In genomic region chr2:26561918-26562810, GRCh38 we compare ENCODE assay signal across 8 cellular contexts.
DNase-seq lines count a peak whose midpoint lies in the region; ATAC-seq and TF ChIP-seq lines count a peak whose summit lies in the region.

No MANE protein-coding gene starts in this region.

- no peaks in the 10 kb centered on the region for H3K9me3 ChIP-seq in sigmoid colon

- WGBS in sigmoid colon, 2 donors: 16 to 18% methylated on average over 69 of the region's 69 CpGs

- TF ChIP-seq CTCF in sigmoid colon (IDR thresholded peaks at IDR 0.05): peak in 1 of 4 experiments; percentile 15

- peak overlapping the region; percentile 19 to 53 (median 46) for H3K4me3 ChIP-seq in sigmoid colon

- ATAC-seq in HG02840 (IDR thresholded peaks at IDR 0.05; ENCODE audit: low FRiP score, unreplicated experiment) (no peak), GM18502 (IDR thresholded peaks at IDR 0.05; ENCODE audit: poor library complexity, unreplicated experiment) (no peak)

- peaks cover 0 to 16% (median 13%) of the 10 kb centered on the region in 4 donors for H3K4me1 ChIP-seq in sigmoid colon

- TF ChIP-seq POLR2A in sigmoid colon (IDR thresholded peaks at IDR 0.05): no peak

- H3K27me3 ChIP-seq in sigmoid colon: peaks cover 0 to 76% (median 26%) of the 10 kb centered on the region in 3 donors

- H3K36me3 ChIP-seq in sigmoid colon: no peaks in the 10 kb centered on the region

- intact Hi-C loops in cardiac septum (cut with DNase I) (no loop called here), sigmoid colon (cut with DNase I) (no loop called here)

- H3K27ac ChIP-seq in sigmoid colon: no peak overlapping the region

- TF ChIP-seq EP300 in sigmoid colon (IDR thresholded peaks at IDR 0.05): no peak

- DNase-seq in ELR (ENCODE audit: low read depth) (peak; percentile 44), NCI-H1930 (lab: John Stamatoyannopoulos, UW) (peak; percentile 61 to 76), cardiac septum (ENCODE audit: low spot score) (peak; percentile 75), sigmoid colon (peak; percentile 70), dedifferentiated amniotic fluid mesenchymal stem cell (ENCODE audit: extremely low spot score) (no peak)
- peak; percentile 46 to 59 for DNase-seq in activated T-cell treated with anti-CD3 and anti-CD28 coated beads, Interleukin-2, amount 50 U/mL, for 48 hours
